ENCODE assay signal across 10 cellular contexts in the genomic region with DNA sequence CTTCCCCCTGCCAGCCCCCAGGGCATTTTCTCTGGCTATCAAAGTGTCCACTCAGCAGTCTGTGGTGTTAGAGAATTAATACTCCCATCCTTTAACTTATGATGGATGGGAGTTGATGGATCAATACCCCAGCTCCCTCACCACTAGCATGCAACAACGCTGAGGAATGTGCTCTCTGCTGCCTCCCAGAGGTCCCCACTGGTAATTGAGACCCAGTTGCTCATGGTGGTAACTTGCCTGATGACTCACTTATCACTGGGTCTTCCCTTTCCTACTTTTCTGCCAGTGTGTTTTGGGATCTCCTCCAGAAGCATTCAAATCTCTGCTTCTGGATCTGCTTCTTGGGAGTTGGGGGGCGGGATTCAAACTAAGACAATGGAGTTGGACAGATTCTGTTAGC. TPM values are rescaled to one million over a fixed set of nuclear protein-coding genes. Genes with fewer than 3 reads are reported as not detected.
DNase-seq lines count a peak whose midpoint lies in the region; FAIRE-seq and TF ChIP-seq lines count a peak whose summit lies in the region.
"Had no signal": no experiment of that assay in that cellular context is flagged by ENCODE, and none has a peak within 500 bp of the region (broad histone marks: within the 10 kb centered on the region; RNA-seq: fewer than 3 reads in every experiment).

No MANE protein-coding gene starts in this region.

- H3K36me3 ChIP-seq in MG63 (no peaks in the 10 kb centered on the region), bronchial epithelial cell (ENCODE audit: control insufficient read depth, insufficient read depth, low read length) (no peaks in the 10 kb centered on the region), esophagus squamous epithelium (no peaks in the 10 kb centered on the region)
- H3K36me3 ChIP-seq: pancreas had no signal

- H3K27ac ChIP-seq in esophagus squamous epithelium: no peak overlapping the region
- H3K27ac ChIP-seq: pancreas, testis had no signal

- no peak overlapping the region for H3K4me3 ChIP-seq in MG63
- no peak overlapping the region for H3K4me3 ChIP-seq in bronchial epithelial cell (ENCODE audit: low read depth, low read length)
- H3K4me3 ChIP-seq in esophagus squamous epithelium: no peak overlapping the region
- H3K4me3 ChIP-seq: pancreas, testis had no signal

- FAIRE-seq in bronchial epithelial cell (lab: Jason Lieb, UNC): no peak
- FAIRE-seq: pancreas had no signal

- H3K27me3 ChIP-seq in MG63 (peaks cover 11% of the 10 kb centered on the region), bronchial epithelial cell (ENCODE audit: control insufficient read depth, insufficient read depth, low read length) (no peaks in the 10 kb centered on the region), esophagus squamous epithelium (peaks cover 0 to 69% (median 0%) of the 10 kb centered on the region in 4 donors)
- H3K27me3 ChIP-seq: testis had no signal

- intact Hi-C loops in esophagus squamous epithelium (cut with DNase I): no loop called here

- no peak for TF ChIP-seq POLR2A in esophagus squamous epithelium (IDR thresholded peaks at IDR 0.05)

- H3K9me3 ChIP-seq in MG63 (peaks cover 11% of the 10 kb centered on the region), esophagus squamous epithelium (no peaks in the 10 kb centered on the region)
- H3K9me3 ChIP-seq: pancreas, testis had no signal

- DNase-seq in A172 (ENCODE audit: low spot score) (peak; percentile 42), CMK (ENCODE audit: low read depth) (peak; percentile 30), MG63 (peak; percentile 48), bronchial epithelial cell (ENCODE audit: low read depth) (peak; percentile 2), T-helper 1 cell (no peak), NCI-H2171 treated with DMSO at 0.1 percent for 48 hours (lab: John Stamatoyannopoulos, UW) (no peak), globus pallidus (ENCODE audit: low spot score) (no peak), esophagus squamous epithelium (lab: John Stamatoyannopoulos, UW) (no peak)
- DNase-seq: pancreas, testis had no signal

- WGBS in esophagus squamous epithelium, 2 donors: 4 to 13% methylated on average over 2 of the region's 2 CpGs

- TF ChIP-seq CTCF in bronchial epithelial cell (IDR thresholded peaks at IDR 0.05; ENCODE audit: insufficient read depth, low read length, severe bottlenecking) (no peak), esophagus squamous epithelium (IDR thresholded peaks at IDR 0.05) (peak in 1 of 6 experiments; percentile 38)

- no peaks in the 10 kb centered on the region for H3K4me1 ChIP-seq in esophagus squamous epithelium
- H3K4me1 ChIP-seq: pancreas, testis had no signal

RNA-seq across cellular contexts. Expression of gene CACNA1A, which starts 20.3 kb away (rescaled TPM):
- 0.24 and 3.4 TPM in 2 replicates for total RNA-seq in A172 (2014; rRNA removed; shearing (Covaris generic))
- 0.56 and 3.2 TPM in 2 replicates for total RNA-seq in MG63 (2014; rRNA removed; shearing (Covaris generic); ENCODE audit: low replicate concordance)
- total RNA-seq in bronchial epithelial cell (under 0.01 TPM in 1 of 2 replicates, not detected in the other), esophagus squamous epithelium (1 to 10 TPM in 1 of 4 donors, not detected in 3; 1.1 TPM)

Comparison
In these comparisons a context has a peak if more than half of its experiments do, and no peak if none do; other contexts are left out.
1. DNase-seq: peak in A172 (single experiment), CMK (single experiment), MG63 (single experiment) and bronchial epithelial cell (single experiment); none in T-helper 1 cell (0 of 5), NCI-H2171 treated with DMSO at 0.1 percent for 48 hours (single experiment), globus pallidus (single experiment) and esophagus squamous epithelium (single experiment).